ENCODE assay signal across 8 cellular contexts in the genomic region with DNA sequence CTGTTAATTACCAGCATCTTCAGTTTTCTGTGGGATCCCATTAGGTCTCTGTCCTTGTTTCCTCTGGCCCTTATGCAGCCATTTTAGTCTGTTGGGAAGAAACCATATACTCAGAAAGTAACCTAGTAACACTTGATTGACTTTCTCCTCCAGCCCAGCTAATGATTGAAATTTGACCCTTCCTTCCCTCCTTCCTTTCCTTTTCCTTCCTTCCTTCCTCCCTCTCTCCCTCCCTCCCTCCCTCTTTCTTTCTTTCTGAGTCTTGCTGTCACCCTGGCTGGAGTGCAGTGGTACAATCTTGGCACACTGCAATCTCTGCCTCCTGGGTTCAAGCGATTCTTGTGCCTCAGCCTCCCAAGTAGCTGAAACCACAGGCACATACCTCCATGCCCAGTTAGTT.
"Had no signal": no experiment of that assay in that cellular context is flagged by ENCODE, and none has a peak within 500 bp of the region (broad histone marks: within the 10 kb centered on the region; RNA-seq: fewer than 3 reads in every experiment).

No MANE protein-coding gene starts in this region.

- H3K4me3 ChIP-seq: HAP-1 had no signal

- H3K4me1 ChIP-seq: HAP-1 had no signal

- H3K9me3 ChIP-seq: HAP-1 had no signal

- H3K4me3 Mint-ChIP-seq: IgD-negative memory B cell had no signal

- H3K27ac ChIP-seq: HL-60 had no signal

- H3K36me3 ChIP-seq: HAP-1 had no signal

- H3K27ac Mint-ChIP-seq: IgD-negative memory B cell had no signal

- H3K27me3 Mint-ChIP-seq: IgD-negative memory B cell had no signal

- H3K4me1 Mint-ChIP-seq: IgD-negative memory B cell had no signal

- ATAC-seq: HCT116, HepG2 had no signal

- H3K9me3 Mint-ChIP-seq: IgD-negative memory B cell had no signal

- DNase-seq: GOT3, H7, KG1 had no signal
